Comparison of ENCODE assay signal across 1 cellular context in the genomic region with DNA sequence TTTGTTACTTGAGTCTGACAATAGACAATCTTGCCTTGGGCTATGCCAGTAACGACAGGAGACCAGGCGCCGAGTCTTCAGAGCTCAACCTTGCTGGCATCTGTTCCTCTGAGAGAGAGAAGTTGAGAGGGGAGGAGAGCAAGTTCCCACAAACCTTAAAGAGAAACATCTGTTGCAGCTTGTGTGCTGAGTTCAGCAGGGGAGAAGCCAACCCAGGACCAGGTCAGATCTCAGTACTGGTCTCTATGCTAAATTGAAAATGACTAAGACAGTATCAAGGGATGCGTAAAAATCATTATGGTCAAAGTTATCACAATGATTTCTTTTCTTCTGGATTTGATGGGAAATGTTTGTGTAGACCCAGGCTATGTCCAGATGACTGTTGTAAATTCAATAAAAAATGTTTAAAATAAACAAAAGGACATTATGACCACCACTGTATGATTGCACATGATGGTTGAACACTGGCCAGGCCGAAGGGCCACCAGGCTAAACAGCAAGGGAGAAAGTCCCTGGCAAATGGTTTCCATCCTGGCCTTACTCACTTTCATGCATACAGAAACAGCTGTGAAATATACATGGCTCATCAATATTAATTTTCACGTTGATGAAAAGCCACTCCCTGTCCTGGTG.
TF ChIP-seq lines count a peak whose summit lies in the region.

No MANE protein-coding gene starts in this region.

TF ChIP-seq in SK-N-SH, 30 proteins besides CTCF, POLR2A, EP300 and RAD21 (continued from another document):
- TF ChIP-seq MXI1 (IDR thresholded peaks at IDR 0.05; ENCODE audit: low read depth, low read length) (no peak), TAF1 (IDR thresholded peaks at IDR 0.05; ENCODE audit: borderline replicate concordance, low read depth, low read length) (no peak), FOXM1 (IDR thresholded peaks at IDR 0.05; ENCODE audit: low read depth) (no peak), EZH2phosphoT487 (IDR thresholded peaks at IDR 0.05; ENCODE audit: borderline replicate concordance, low read depth) (no peak), RFX5 (IDR thresholded peaks at IDR 0.05; ENCODE audit: low read length) (no peak), CHD2 (IDR thresholded peaks at IDR 0.05; ENCODE audit: low read length, partially characterized antibody) (no peak), NRF1 (IDR thresholded peaks at IDR 0.05; ENCODE audit: low read depth, low read length) (no peak), JUND (IDR thresholded peaks at IDR 0.05) (no peak), GATA2 (CRISPR knock-in tag; IDR thresholded peaks at IDR 0.05) (no peak), TEAD4 (IDR thresholded peaks at IDR 0.05; ENCODE audit: borderline replicate concordance, insufficient read depth) (no peak), TCF12 (IDR thresholded peaks at IDR 0.05) (peak; percentile 79), SIN3A (IDR thresholded peaks at IDR 0.05; ENCODE audit: borderline replicate concordance, low read depth, low read length) (no peak), SMC3 (IDR thresholded peaks at IDR 0.05; ENCODE audit: low read depth, low read length) (no peak), RCOR1 (IDR thresholded peaks at IDR 0.05; ENCODE audit: low read length) (no peak), ELF1 (IDR thresholded peaks at IDR 0.05) (no peak)
- TF ChIP-seq, protein P1, sequence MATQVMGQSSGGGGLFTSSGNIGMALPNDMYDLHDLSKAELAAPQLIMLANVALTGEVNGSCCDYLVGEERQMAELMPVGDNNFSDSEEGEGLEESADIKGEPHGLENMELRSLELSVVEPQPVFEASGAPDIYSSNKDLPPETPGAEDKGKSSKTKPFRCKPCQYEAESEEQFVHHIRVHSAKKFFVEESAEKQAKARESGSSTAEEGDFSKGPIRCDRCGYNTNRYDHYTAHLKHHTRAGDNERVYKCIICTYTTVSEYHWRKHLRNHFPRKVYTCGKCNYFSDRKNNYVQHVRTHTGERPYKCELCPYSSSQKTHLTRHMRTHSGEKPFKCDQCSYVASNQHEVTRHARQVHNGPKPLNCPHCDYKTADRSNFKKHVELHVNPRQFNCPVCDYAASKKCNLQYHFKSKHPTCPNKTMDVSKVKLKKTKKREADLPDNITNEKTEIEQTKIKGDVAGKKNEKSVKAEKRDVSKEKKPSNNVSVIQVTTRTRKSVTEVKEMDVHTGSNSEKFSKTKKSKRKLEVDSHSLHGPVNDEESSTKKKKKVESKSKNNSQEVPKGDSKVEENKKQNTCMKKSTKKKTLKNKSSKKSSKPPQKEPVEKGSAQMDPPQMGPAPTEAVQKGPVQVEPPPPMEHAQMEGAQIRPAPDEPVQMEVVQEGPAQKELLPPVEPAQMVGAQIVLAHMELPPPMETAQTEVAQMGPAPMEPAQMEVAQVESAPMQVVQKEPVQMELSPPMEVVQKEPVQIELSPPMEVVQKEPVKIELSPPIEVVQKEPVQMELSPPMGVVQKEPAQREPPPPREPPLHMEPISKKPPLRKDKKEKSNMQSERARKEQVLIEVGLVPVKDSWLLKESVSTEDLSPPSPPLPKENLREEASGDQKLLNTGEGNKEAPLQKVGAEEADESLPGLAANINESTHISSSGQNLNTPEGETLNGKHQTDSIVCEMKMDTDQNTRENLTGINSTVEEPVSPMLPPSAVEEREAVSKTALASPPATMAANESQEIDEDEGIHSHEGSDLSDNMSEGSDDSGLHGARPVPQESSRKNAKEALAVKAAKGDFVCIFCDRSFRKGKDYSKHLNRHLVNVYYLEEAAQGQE (IDR thresholded peaks at IDR 0.05; ENCODE audit: low read depth, low read length) = no peak
- TF ChIP-seq, protein P2, sequence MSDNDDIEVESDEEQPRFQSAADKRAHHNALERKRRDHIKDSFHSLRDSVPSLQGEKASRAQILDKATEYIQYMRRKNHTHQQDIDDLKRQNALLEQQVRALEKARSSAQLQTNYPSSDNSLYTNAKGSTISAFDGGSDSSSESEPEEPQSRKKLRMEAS (IDR thresholded peaks at IDR 0.05; ENCODE audit: low read depth) = no peak
- TF ChIP-seq, protein P3, sequence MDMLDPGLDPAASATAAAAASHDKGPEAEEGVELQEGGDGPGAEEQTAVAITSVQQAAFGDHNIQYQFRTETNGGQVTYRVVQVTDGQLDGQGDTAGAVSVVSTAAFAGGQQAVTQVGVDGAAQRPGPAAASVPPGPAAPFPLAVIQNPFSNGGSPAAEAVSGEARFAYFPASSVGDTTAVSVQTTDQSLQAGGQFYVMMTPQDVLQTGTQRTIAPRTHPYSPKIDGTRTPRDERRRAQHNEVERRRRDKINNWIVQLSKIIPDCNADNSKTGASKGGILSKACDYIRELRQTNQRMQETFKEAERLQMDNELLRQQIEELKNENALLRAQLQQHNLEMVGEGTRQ (IDR thresholded peaks at IDR 0.05; ENCODE audit: borderline replicate concordance, low read depth, low read length) = no peak
- TF ChIP-seq, protein P4, sequence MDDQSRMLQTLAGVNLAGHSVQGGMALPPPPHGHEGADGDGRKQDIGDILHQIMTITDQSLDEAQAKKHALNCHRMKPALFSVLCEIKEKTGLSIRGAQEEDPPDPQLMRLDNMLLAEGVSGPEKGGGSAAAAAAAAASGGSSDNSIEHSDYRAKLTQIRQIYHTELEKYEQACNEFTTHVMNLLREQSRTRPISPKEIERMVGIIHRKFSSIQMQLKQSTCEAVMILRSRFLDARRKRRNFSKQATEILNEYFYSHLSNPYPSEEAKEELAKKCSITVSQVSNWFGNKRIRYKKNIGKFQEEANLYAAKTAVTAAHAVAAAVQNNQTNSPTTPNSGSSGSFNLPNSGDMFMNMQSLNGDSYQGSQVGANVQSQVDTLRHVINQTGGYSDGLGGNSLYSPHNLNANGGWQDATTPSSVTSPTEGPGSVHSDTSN (IDR thresholded peaks at IDR 0.05) = peak; percentile 24; the same call in 1 of the 2 replicates
- TF ChIP-seq, protein P5, sequence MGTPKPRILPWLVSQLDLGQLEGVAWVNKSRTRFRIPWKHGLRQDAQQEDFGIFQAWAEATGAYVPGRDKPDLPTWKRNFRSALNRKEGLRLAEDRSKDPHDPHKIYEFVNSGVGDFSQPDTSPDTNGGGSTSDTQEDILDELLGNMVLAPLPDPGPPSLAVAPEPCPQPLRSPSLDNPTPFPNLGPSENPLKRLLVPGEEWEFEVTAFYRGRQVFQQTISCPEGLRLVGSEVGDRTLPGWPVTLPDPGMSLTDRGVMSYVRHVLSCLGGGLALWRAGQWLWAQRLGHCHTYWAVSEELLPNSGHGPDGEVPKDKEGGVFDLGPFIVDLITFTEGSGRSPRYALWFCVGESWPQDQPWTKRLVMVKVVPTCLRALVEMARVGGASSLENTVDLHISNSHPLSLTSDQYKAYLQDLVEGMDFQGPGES (IDR thresholded peaks at IDR 0.05; ENCODE audit: low read depth, low read length) = no peak
